ENCODE assay signal across 15 cellular contexts in the genomic region with DNA sequence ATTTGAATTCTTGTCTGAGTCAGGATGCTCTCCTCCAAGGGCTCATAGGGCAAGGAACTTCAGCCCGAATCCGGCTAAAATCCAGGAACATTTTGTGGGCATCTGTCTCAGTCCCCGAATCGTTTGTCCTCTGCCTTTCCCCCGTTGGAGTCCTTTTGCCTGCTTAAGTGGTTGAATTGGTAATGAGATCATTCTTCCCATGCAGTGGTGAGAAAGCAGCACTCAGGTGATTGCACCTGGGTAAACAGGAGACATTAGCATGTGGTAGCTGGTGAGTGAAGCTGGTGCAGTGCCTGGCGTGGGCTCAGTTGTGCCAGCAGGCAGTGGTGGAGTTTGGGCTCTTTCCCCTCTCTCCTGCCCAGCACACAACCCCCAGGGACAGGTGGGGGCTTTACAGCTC.
DNase-seq lines count a peak whose midpoint lies in the region; FAIRE-seq and TF ChIP-seq lines count a peak whose summit lies in the region.
"Had no signal": no experiment of that assay in that cellular context is flagged by ENCODE, and none has a peak within 500 bp of the region (broad histone marks: within the 10 kb centered on the region; RNA-seq: fewer than 3 reads in every experiment).

No MANE protein-coding gene starts in this region.

- H3K36me3 ChIP-seq in BLaER1: no peaks in the 10 kb centered on the region
- H3K36me3 ChIP-seq in H7 (replicated peaks; ENCODE audit: control insufficient read depth, insufficient read depth, low read length): no peaks in the 10 kb centered on the region
- no peaks in the 10 kb centered on the region for H3K36me3 ChIP-seq in ovary

- H3K27ac ChIP-seq in BLaER1 (peak overlapping the region; percentile 70), ovary (peak overlapping the region in 1 of 2 donors; percentile 90)
- H3K27ac ChIP-seq: hepatocyte had no signal

- peak; percentile 77 for FAIRE-seq in islet of Langerhans (lab: Jason Lieb, UNC)
- FAIRE-seq: H54 had no signal

- no peaks in the 10 kb centered on the region for H4K20me1 ChIP-seq in BLaER1

- no peak for TF ChIP-seq EP300 in ovary (IDR thresholded peaks at IDR 0.05)

- peaks cover 11% of the 10 kb centered on the region for H3K4me1 Mint-ChIP-seq in activated T-helper 1 cell treated with anti-CD3 and anti-CD28 coated beads, Interleukin-12 subunit alpha, Interleukin-12 subunit beta, Interleukin-2, Interleukin-4 antibody, amounts not matched to agents 30 ng/mL and 10 ng/mL and 1 ng/mL, durations not matched to agents 14 hours and 24 hours and 36 hours (ENCODE audit: low read depth)

- H3K4me3 ChIP-seq in BLaER1 (no peak overlapping the region), H7 (ENCODE audit: insufficient read depth, low read depth, low read length) (peak overlapping the region; percentile 16; the same call in 1 of the 2 replicates), ovary (no peak overlapping the region)
- H3K4me3 ChIP-seq: hepatocyte had no signal

- H3K9me3 ChIP-seq in BLaER1 (no peaks in the 10 kb centered on the region), ovary (no peaks in the 10 kb centered on the region)
- H3K9me3 ChIP-seq: Caco-2 had no signal

- no peak overlapping the region for H3K4me3 Mint-ChIP-seq in activated T-helper 1 cell treated with anti-CD3 and anti-CD28 coated beads, Interleukin-12 subunit alpha, Interleukin-12 subunit beta, Interleukin-2, Interleukin-4 antibody, amounts not matched to agents 30 ng/mL and 10 ng/mL and 1 ng/mL, durations not matched to agents 14 hours and 24 hours and 36 hours
- H3K4me3 Mint-ChIP-seq: activated T-cell treated with anti-CD3 and anti-CD28 coated beads, Interleukin-2, amount 50 U/mL, for 72 hours had no signal

- no peak for TF ChIP-seq POLR2A in ovary (IDR thresholded peaks at IDR 0.05)

- peak; percentile 66 for DNase-seq in H7
- DNase-seq in activated T-helper 1 cell treated with anti-CD3 and anti-CD28 coated beads, Interleukin-12 subunit alpha, Interleukin-12 subunit beta, Interleukin-2, Interleukin-4 antibody, amounts not matched to agents 30 ng/mL and 10 ng/mL and 1 ng/mL, durations not matched to agents 14 hours and 24 hours and 36 hours (ENCODE audit: low spot score): no peak
- no peak for DNase-seq in ovary
- DNase-seq in activated T-cell treated with anti-CD3 and anti-CD28 coated beads for 4 hours: no peak
- DNase-seq in GF-D8 (lab: John Stamatoyannopoulos, UW): no peak
- DNase-seq in NAMALWA (ENCODE audit: low spot score): no peak
- DNase-seq: activated T-cell treated with anti-CD3 and anti-CD28 coated beads, Interleukin-2, amount 50 U/mL, for 72 hours; Caco-2; mesenchymal stem cell; SHP77; T-helper 2 cell had no signal

- H3K27ac Mint-ChIP-seq in activated T-helper 1 cell treated with anti-CD3 and anti-CD28 coated beads, Interleukin-12 subunit alpha, Interleukin-12 subunit beta, Interleukin-2, Interleukin-4 antibody, amounts not matched to agents 30 ng/mL and 10 ng/mL and 1 ng/mL, durations not matched to agents 14 hours and 24 hours and 36 hours: peak overlapping the region; percentile 29
- H3K27ac Mint-ChIP-seq: activated T-cell treated with anti-CD3 and anti-CD28 coated beads, Interleukin-2, amount 50 U/mL, for 72 hours had no signal

- intact Hi-C loops in activated T-helper 1 cell treated with anti-CD3 and anti-CD28 coated beads, Interleukin-12 subunit alpha, Interleukin-12 subunit beta, Interleukin-2, Interleukin-4 antibody, amounts not matched to agents 30 ng/mL and 10 ng/mL and 1 ng/mL, durations not matched to agents 14 hours and 24 hours and 36 hours (cut with micrococcal nuclease): no loop called here
- intact Hi-C loops in ovary (cut with DNase I): loop anchor here in 3 of 4 donors (5.0 to 10.0 kb wide), 3 partner anchors 58 to 142 kb away; a partner anchor contains a TSS

- H3K9ac ChIP-seq in BLaER1: no peak overlapping the region

- no peaks in the 10 kb centered on the region for H3K27me3 Mint-ChIP-seq in activated T-helper 1 cell treated with anti-CD3 and anti-CD28 coated beads, Interleukin-12 subunit alpha, Interleukin-12 subunit beta, Interleukin-2, Interleukin-4 antibody, amounts not matched to agents 30 ng/mL and 10 ng/mL and 1 ng/mL, durations not matched to agents 14 hours and 24 hours and 36 hours (ENCODE audit: insufficient read depth)

- no peaks in the 10 kb centered on the region for H3K9me3 Mint-ChIP-seq in activated T-helper 1 cell treated with anti-CD3 and anti-CD28 coated beads, Interleukin-12 subunit alpha, Interleukin-12 subunit beta, Interleukin-2, Interleukin-4 antibody, amounts not matched to agents 30 ng/mL and 10 ng/mL and 1 ng/mL, durations not matched to agents 14 hours and 24 hours and 36 hours
- H3K9me3 Mint-ChIP-seq: activated T-cell treated with anti-CD3 and anti-CD28 coated beads, Interleukin-2, amount 50 U/mL, for 72 hours had no signal

- no peak for TF ChIP-seq CTCF in ovary (IDR thresholded peaks at IDR 0.05)

- peak overlapping the region; percentile 61 for H3K4me2 ChIP-seq in BLaER1
- H3K4me2 ChIP-seq: hepatocyte had no signal

- H3K4me1 ChIP-seq in BLaER1 (peaks cover 57% of the 10 kb centered on the region), ovary (ENCODE audit: insufficient read depth) (peaks cover 3% of the 10 kb centered on the region)
- H3K4me1 ChIP-seq: Caco-2 had no signal

- H3K27me3 ChIP-seq in BLaER1: no peaks in the 10 kb centered on the region
- no peaks in the 10 kb centered on the region for H3K27me3 ChIP-seq in H7 (ENCODE audit: control insufficient read depth, insufficient read depth, low read length)
- H3K27me3 ChIP-seq in ovary: no peaks in the 10 kb centered on the region
- H3K27me3 ChIP-seq: hepatocyte had no signal

- WGBS in ovary, 3 donors: 28 to 58% (median 57%) methylated on average over 6 of the region's 6 CpGs

- H3K36me3 Mint-ChIP-seq in activated T-helper 1 cell treated with anti-CD3 and anti-CD28 coated beads, Interleukin-12 subunit alpha, Interleukin-12 subunit beta, Interleukin-2, Interleukin-4 antibody, amounts not matched to agents 30 ng/mL and 10 ng/mL and 1 ng/mL, durations not matched to agents 14 hours and 24 hours and 36 hours (ENCODE audit: low read depth): peaks cover 6% of the 10 kb centered on the region
